In genomic region chr7:45582136-45582742, GRCh38 we compare ENCODE assay signal across 23 cellular contexts. TPM values are rescaled to one million over a fixed set of nuclear protein-coding genes. Genes with fewer than 3 reads are reported as not detected.
A peak's percentile ranks its signal among the peaks of the same experiment; 100 is the strongest.
DNase-seq lines count a peak whose midpoint lies in the region; ATAC-seq and TF ChIP-seq lines count a peak whose summit lies in the region.
"Had no signal": no experiment of that assay in that cellular context is flagged by ENCODE, and none has a peak within 500 bp of the region (broad histone marks: within the 10 kb centered on the region; RNA-seq: fewer than 3 reads in every experiment).

No MANE protein-coding gene starts in this region.

- H3K36me3 ChIP-seq in Panc1 (ENCODE audit: control insufficient read depth, insufficient read depth, low read length) (no peaks in the 10 kb centered on the region), iPS-15b (ENCODE audit: control insufficient read depth, insufficient read depth, low read length) (no peaks in the 10 kb centered on the region), osteoblast (ENCODE audit: insufficient read depth, low read length) (no peaks in the 10 kb centered on the region)
- H3K36me3 ChIP-seq: neutrophil, tibial artery had no signal

- DNase-seq in G401 (ENCODE audit: low spot score) (peak; percentile 88), Panc1 (ENCODE audit: low read depth, low spot score) (no peak), osteoblast (ENCODE audit: insufficient read length, low spot score, missing footprints) (peak; percentile 51), ureter (ENCODE audit: low spot score) (no peak), posterior cingulate gyrus (no peak)
- DNase-seq: ACHN; activated CD8-positive, alpha-beta memory T cell treated with anti-CD3 and anti-CD28 coated beads for 24 hours; activated naive CD8-positive, alpha-beta T cell treated with anti-CD3 and anti-CD28 coated beads, Interleukin-2, amount 50 U/mL, for 24 hours; DMS53; HCEC 1CT; KG1; left cardiac atrium; mammary epithelial cell; NCI-H1436; NCI-H446; psoas muscle; stimulated activated naive CD8-positive, alpha-beta T cell treated with anti-CD3 and anti-CD28 coated beads, Interleukin-15, amount 100 ng/mL, for 72 hours; T-helper 2 cell had no signal

- ATAC-seq in Panc1 (peak; percentile 31; the same call in 1 of the 2 replicates), HG02885 (IDR thresholded peaks at IDR 0.05; ENCODE audit: poor library complexity, unreplicated experiment) (no peak)
- ATAC-seq: activated naive CD8-positive, alpha-beta T cell treated with anti-CD3 and anti-CD28 coated beads, Interleukin-2, amount 50 U/mL, for 24 hours; left cardiac atrium; psoas muscle; stimulated activated naive CD8-positive, alpha-beta T cell treated with anti-CD3 and anti-CD28 coated beads, Interleukin-15, amount 100 ng/mL, for 72 hours had no signal

- TF ChIP-seq CTCF in Panc1 (IDR thresholded peaks at IDR 0.05) (no peak), osteoblast (IDR thresholded peaks at IDR 0.05; ENCODE audit: extremely low read depth, low read depth, low read length) (no peak)

- H3K4me1 ChIP-seq in Panc1 (ENCODE audit: control insufficient read depth, insufficient read depth, low read length) = no peaks in the 10 kb centered on the region
- H3K4me1 ChIP-seq in iPS-15b (ENCODE audit: control insufficient read depth, insufficient read depth, low read length) = peaks cover 30% of the 10 kb centered on the region
- H3K4me1 ChIP-seq in osteoblast (ENCODE audit: insufficient read depth, low read length) = no peaks in the 10 kb centered on the region
- H3K4me1 ChIP-seq: psoas muscle had no signal

- H3K9me3 ChIP-seq in Panc1 (ENCODE audit: control insufficient read depth, insufficient read depth, low read depth, low read length) (no peaks in the 10 kb centered on the region), iPS-15b (ENCODE audit: control insufficient read depth, insufficient read depth, low read length) (no peaks in the 10 kb centered on the region), osteoblast (ENCODE audit: low read depth, low read length) (no peaks in the 10 kb centered on the region)
- H3K9me3 ChIP-seq: neutrophil, psoas muscle, tibial artery had no signal

- POLR2A ChIA-PET in Panc1 (lab: Charles Lee) = no interaction called here

- H3K27me3 ChIP-seq in Panc1 (ENCODE audit: control insufficient read depth, insufficient read depth, low read length) = peaks cover 7% of the 10 kb centered on the region; the same call in 1 of the 2 replicates
- H3K27me3 ChIP-seq in iPS-15b (ENCODE audit: control insufficient read depth, insufficient read depth, low read length) = no peaks in the 10 kb centered on the region
- peaks cover 9% of the 10 kb centered on the region for H3K27me3 ChIP-seq in osteoblast (ENCODE audit: insufficient read depth, low read length)

- no TSS peak for BruUV-seq in Panc1 (replicated peaks; lab: Mats Ljungman, UMichigan)

- H4K20me1 ChIP-seq in osteoblast (ENCODE audit: insufficient read depth, low read length) = no peaks in the 10 kb centered on the region

- H3K27ac ChIP-seq in Panc1 (ENCODE audit: low read length) (no peak overlapping the region), osteoblast (ENCODE audit: low read depth, low read length) (no peak overlapping the region)
- H3K27ac ChIP-seq: epithelial cell of prostate, neutrophil, psoas muscle, tibial artery had no signal

- no peaks in the 10 kb centered on the region for H3K79me2 ChIP-seq in osteoblast (ENCODE audit: insufficient read depth, low read length)

- H3K9ac ChIP-seq in iPS-15b (ENCODE audit: low read depth, low read length) = no peak overlapping the region

- intact Hi-C loops in Panc1 (cut with micrococcal nuclease; ENCODE audit: unreplicated experiment) (no loop called here), posterior cingulate gyrus (cut with DNase I) (no loop called here)

- no peak overlapping the region for H3K4me2 ChIP-seq in osteoblast (ENCODE audit: insufficient read depth, low read length)

- H3K4me3 ChIP-seq in Panc1 (ENCODE audit: low read depth in 2 of 2, low read length in 2 of 2) = no peak overlapping the region
- peak overlapping the region; percentile 0 for H3K4me3 ChIP-seq in iPS-15b (ENCODE audit: low read depth, low read length)
- H3K4me3 ChIP-seq in osteoblast (ENCODE audit: insufficient read depth, low read length) = no peak overlapping the region
- H3K4me3 ChIP-seq: psoas muscle, tibial artery had no signal

- CTCF ChIA-PET in Panc1 (lab: Charles Lee) = interaction anchor here (0.7 kb wide), 1 partner anchor 323 kb away, joined by 3 read pairs; no protein-coding TSS in a partner anchor

- H2AFZ ChIP-seq in osteoblast (ENCODE audit: low read length) = no peak overlapping the region

- in situ Hi-C loops in G401 (cut with HindIII; ENCODE audit: low sequenced_read_pairs) (no loop called here), Panc1 (cut with HindIII; ENCODE audit: low pct_unique_long_range_greater_than_20kb, low sequenced_read_pairs) (no loop called here)

RNA-seq across cellular contexts. Expression of gene ADCY1, which starts 8.1 kb away (rescaled TPM):
- total RNA-seq in G401 (2014; rRNA removed; shearing (Covaris generic)) = 0.14 TPM in 1 of 2 replicates, not detected in the other
- 2.1 TPM for total RNA-seq in Panc1 (2021; ENCODE audit: unreplicated experiment)
- 1.2 TPM for polyA plus RNA-seq in Panc1 (2012; ENCODE audit: insufficient read length)
- 0.59 and 1.1 TPM in 2 replicates for total RNA-seq in osteoblast
- total RNA-seq in ureter = 4.6 TPM

Comparison
In these comparisons a context has a peak if more than half of its experiments do, and no peak if none do; other contexts are left out.
1. DNase-seq: peak in G401 (single experiment) and osteoblast (single experiment); none in Panc1 (single experiment), ureter (single experiment) and posterior cingulate gyrus (0 of 10).